Comparison of ENCODE assay signal across 8 cellular contexts in genomic region chr5:137995077-137995746, GRCh38.
DNase-seq lines count a peak whose midpoint lies in the region; TF ChIP-seq lines count a peak whose summit lies in the region.
"Had no signal": no experiment of that assay in that cellular context is flagged by ENCODE, and none has a peak within 500 bp of the region (broad histone marks: within the 10 kb centered on the region; RNA-seq: fewer than 3 reads in every experiment).

No MANE protein-coding gene starts in this region.

- no peaks in the 10 kb centered on the region for H3K9me3 ChIP-seq in HEK293 (ENCODE audit: control insufficient read depth, insufficient read depth, low read depth, low read length)

- TF ChIP-seq CTCF in HEK293 (tag by site-specific recombination; IDR thresholded peaks at IDR 0.05) = no peak
- no peak for TF ChIP-seq CTCF in fibroblast of mammary gland (conservative IDR thresholded peaks at IDR 0.05; ENCODE audit: control insufficient read depth, insufficient read depth, low read depth, low read length)
- no peak for TF ChIP-seq CTCF in retinal pigment epithelial cell (conservative IDR thresholded peaks at IDR 0.05; ENCODE audit: low read depth, low read length)

- no peaks in the 10 kb centered on the region for H3K27me3 Mint-ChIP-seq in activated naive CD4-positive, alpha-beta T cell treated with anti-CD3 and anti-CD28 coated beads, Interleukin-2, amount 10 ng/mL, durations not matched to agents 7 days and 5 days
- H3K27me3 Mint-ChIP-seq: memory B cell had no signal

- peaks cover 12% of the 10 kb centered on the region for H3K9me3 Mint-ChIP-seq in activated naive CD4-positive, alpha-beta T cell treated with anti-CD3 and anti-CD28 coated beads, Interleukin-2, amount 10 ng/mL, durations not matched to agents 7 days and 5 days
- H3K9me3 Mint-ChIP-seq: memory B cell had no signal

- no peak overlapping the region for H3K4me3 Mint-ChIP-seq in activated naive CD4-positive, alpha-beta T cell treated with anti-CD3 and anti-CD28 coated beads, Interleukin-2, amount 10 ng/mL, durations not matched to agents 7 days and 5 days
- H3K4me3 Mint-ChIP-seq: memory B cell had no signal

- no peak overlapping the region for H3K27ac ChIP-seq in HEK293 (ENCODE audit: extremely low read depth, low read depth, low read length)

- H3K4me1 Mint-ChIP-seq in activated naive CD4-positive, alpha-beta T cell treated with anti-CD3 and anti-CD28 coated beads, Interleukin-2, amount 10 ng/mL, durations not matched to agents 7 days and 5 days = peaks cover 19% of the 10 kb centered on the region

- POLR2A ChIA-PET in HEK293 (lab: Yijun Ruan, JAX) = no interaction called here

- H3K36me3 ChIP-seq in HEK293 (ENCODE audit: control insufficient read depth in 2 of 2, insufficient read depth in 1 of 2, low read length in 2 of 2) = peaks cover 4 to 21% of the 10 kb centered on the region in 2 experiments

- CTCF ChIA-PET in HEK293 (lab: Yijun Ruan, JAX) = interaction anchor here (2.3 kb wide), 1 partner anchor 41 kb away, joined by 9 read pairs; no protein-coding TSS in a partner anchor
- CTCF ChIA-PET in activated naive CD4-positive, alpha-beta T cell treated with anti-CD3 and anti-CD28 coated beads, Interleukin-2, amount 10 ng/mL, durations not matched to agents 7 days and 5 days (lab: Charles Lee) = no interaction called here

- H3K4me3 ChIP-seq in HEK293 (ENCODE audit: low read depth, low read length) = no peak overlapping the region
- H3K4me3 ChIP-seq in fibroblast of mammary gland (ENCODE audit: control insufficient read depth, low read depth, low read length) = no peak overlapping the region
- H3K4me3 ChIP-seq in retinal pigment epithelial cell (ENCODE audit: low read length) = peak overlapping the region; percentile 2

- H3K4me1 ChIP-seq in HEK293 (ENCODE audit: control insufficient read depth, insufficient read depth, low read length) = peaks cover 22% of the 10 kb centered on the region

- peak; percentile 30 for DNase-seq in RPMI8226
- DNase-seq in fibroblast of mammary gland (ENCODE audit: low read depth) = peak; percentile 64
- peak; percentile 58 for DNase-seq in retinal pigment epithelial cell (ENCODE audit: low read depth)
- no peak for DNase-seq in activated naive CD4-positive, alpha-beta T cell treated with anti-CD3 and anti-CD28 coated beads, Interleukin-2, amount 10 ng/mL, durations not matched to agents 7 days and 5 days
- DNase-seq in NCI-H1092 (lab: John Stamatoyannopoulos, UW) = no peak
- no peak for DNase-seq in activated CD4-positive, alpha-beta T cell treated with anti-CD3 and anti-CD28 coated beads, Interleukin-2, amount 50 U/mL, for 4 hours

- no peak overlapping the region for H3K27ac Mint-ChIP-seq in activated naive CD4-positive, alpha-beta T cell treated with anti-CD3 and anti-CD28 coated beads, Interleukin-2, amount 10 ng/mL, durations not matched to agents 7 days and 5 days

- peaks cover 36% of the 10 kb centered on the region for H3K36me3 Mint-ChIP-seq in activated naive CD4-positive, alpha-beta T cell treated with anti-CD3 and anti-CD28 coated beads, Interleukin-2, amount 10 ng/mL, durations not matched to agents 7 days and 5 days

TF ChIP-seq in HEK293, 187 proteins besides CTCF, POLR2A, EP300 and RAD21 (continues in another document):
- TF ChIP-seq ZNF169 (tag by site-specific recombination; IDR thresholded peaks at IDR 0.05) = no peak
- 0 out of 2 replicates have a peak, but pooled peaks have one; percentile 15 for TF ChIP-seq ZNF768 (tag by site-specific recombination; IDR thresholded peaks at IDR 0.05)
- TF ChIP-seq PRDM4 (tag by site-specific recombination; IDR thresholded peaks at IDR 0.05) = no peak
- TF ChIP-seq, protein P1, sequence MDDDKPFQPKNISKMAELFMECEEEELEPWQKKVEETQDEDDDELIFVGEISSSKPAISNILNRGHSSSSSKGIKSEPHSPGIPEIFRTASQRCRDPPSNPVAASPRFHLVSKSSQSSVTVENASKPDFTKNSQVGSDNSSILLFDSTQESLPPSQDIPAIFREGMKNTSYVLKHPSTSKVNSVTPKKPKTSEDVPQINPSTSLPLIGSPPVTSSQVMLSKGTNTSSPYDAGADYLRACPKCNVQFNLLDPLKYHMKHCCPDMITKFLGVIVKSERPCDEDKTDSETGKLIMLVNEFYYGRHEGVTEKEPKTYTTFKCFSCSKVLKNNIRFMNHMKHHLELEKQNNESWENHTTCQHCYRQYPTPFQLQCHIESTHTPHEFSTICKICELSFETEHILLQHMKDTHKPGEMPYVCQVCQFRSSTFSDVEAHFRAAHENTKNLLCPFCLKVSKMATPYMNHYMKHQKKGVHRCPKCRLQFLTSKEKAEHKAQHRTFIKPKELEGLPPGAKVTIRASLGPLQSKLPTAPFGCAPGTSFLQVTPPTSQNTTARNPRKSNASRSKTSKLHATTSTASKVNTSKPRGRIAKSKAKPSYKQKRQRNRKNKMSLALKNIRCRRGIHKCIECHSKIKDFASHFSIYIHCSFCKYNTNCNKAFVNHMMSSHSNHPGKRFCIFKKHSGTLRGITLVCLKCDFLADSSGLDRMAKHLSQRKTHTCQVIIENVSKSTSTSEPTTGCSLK (tag by site-specific recombination; IDR thresholded peaks at IDR 0.05) = no peak
- TF ChIP-seq ZNF223 (tag by site-specific recombination; IDR thresholded peaks at IDR 0.05) = no peak
- no peak for TF ChIP-seq ZNF248 (tag by site-specific recombination; IDR thresholded peaks at IDR 0.05)
- no peak for TF ChIP-seq ZNF785 (tag by site-specific recombination; IDR thresholded peaks at IDR 0.05)
- TF ChIP-seq, protein P2, sequence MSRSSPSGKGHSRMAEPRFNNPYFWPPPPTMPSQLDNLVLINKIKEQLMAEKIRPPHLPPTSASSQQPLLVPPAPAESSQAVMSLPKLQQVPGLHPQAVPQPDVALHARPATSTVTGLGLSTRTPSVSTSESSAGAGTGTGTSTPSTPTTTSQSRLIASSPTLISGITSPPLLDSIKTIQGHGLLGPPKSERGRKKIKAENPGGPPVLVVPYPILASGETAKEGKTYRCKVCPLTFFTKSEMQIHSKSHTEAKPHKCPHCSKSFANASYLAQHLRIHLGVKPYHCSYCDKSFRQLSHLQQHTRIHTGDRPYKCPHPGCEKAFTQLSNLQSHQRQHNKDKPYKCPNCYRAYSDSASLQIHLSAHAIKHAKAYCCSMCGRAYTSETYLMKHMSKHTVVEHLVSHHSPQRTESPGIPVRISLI (tag by site-specific recombination; IDR thresholded peaks at IDR 0.05) = peak; percentile 15; the same call in 1 of the 2 replicates
- TF ChIP-seq ZNF830 (tag by site-specific recombination; IDR thresholded peaks at IDR 0.05; ENCODE audit: low read depth) = no peak
- TF ChIP-seq ZNF214 (tag by site-specific recombination; IDR thresholded peaks at IDR 0.05; ENCODE audit: borderline replicate concordance) = no peak
- no peak for TF ChIP-seq ZNF416 (tag by site-specific recombination; IDR thresholded peaks at IDR 0.05)
- no peak for TF ChIP-seq ZFP37 (tag by site-specific recombination; IDR thresholded peaks at IDR 0.05)
- TF ChIP-seq GLI4 (tag by site-specific recombination; IDR thresholded peaks at IDR 0.05) = no peak
- no peak for TF ChIP-seq ZIC2 (tag by site-specific recombination; IDR thresholded peaks at IDR 0.05)
- TF ChIP-seq ZNF2 (tag by site-specific recombination; IDR thresholded peaks at IDR 0.05) = no peak
- no peak for TF ChIP-seq ZNF37A (tag by site-specific recombination; IDR thresholded peaks at IDR 0.05)
- no peak for TF ChIP-seq PRDM6 (tag by site-specific recombination; IDR thresholded peaks at IDR 0.05)
- no peak for TF ChIP-seq BCL11B (tag by site-specific recombination; IDR thresholded peaks at IDR 0.05; ENCODE audit: low read depth)
- TF ChIP-seq ZNF529 (tag by site-specific recombination; IDR thresholded peaks at IDR 0.05; ENCODE audit: insufficient replicate concordance) = no peak
- no peak for TF ChIP-seq GLIS1 (tag by site-specific recombination; IDR thresholded peaks at IDR 0.05)

Comparison
In these comparisons a context has a peak if more than half of its experiments do, and no peak if none do; other contexts are left out.
1. DNase-seq: peak in RPMI8226 (single experiment), fibroblast of mammary gland (single experiment) and retinal pigment epithelial cell (single experiment); none in activated naive CD4-positive, alpha-beta T cell treated with anti-CD3 and anti-CD28 coated beads, Interleukin-2, amount 10 ng/mL, durations not matched to agents 7 days and 5 days (single experiment), NCI-H1092 (single experiment) and activated CD4-positive, alpha-beta T cell treated with anti-CD3 and anti-CD28 coated beads, Interleukin-2, amount 50 U/mL, for 4 hours (0 of 2).